In genomic region chr15:57897870-57898269, GRCh38 we compare ENCODE assay signal across 35 cellular contexts.
"Had no signal": no experiment of that assay in that cellular context is flagged by ENCODE, and none has a peak within 500 bp of the region (broad histone marks: within the 10 kb centered on the region; RNA-seq: fewer than 3 reads in every experiment).

No MANE protein-coding gene starts in this region.

- H3K27me3 ChIP-seq: adrenal gland, ascending aorta, brain microvascular endothelial cell, breast epithelium had no signal

- H3K4me3 ChIP-seq: adrenal gland, ascending aorta, breast epithelium had no signal

- H3K27ac ChIP-seq: adrenal gland, ascending aorta, brain microvascular endothelial cell, breast epithelium, VCaP had no signal

- H3K9me3 Mint-ChIP-seq: activated B cell treated with CpG ODN at 0.5 μM for 24 hours; activated CD4-positive, alpha-beta T cell treated with anti-CD3 and anti-CD28 coated beads, Interleukin-2, amount 10 ng/mL, durations not matched to agents 24 days and 14 days; activated CD8-positive, alpha-beta T cell treated with anti-CD3 and anti-CD28 coated beads for 36 hours; activated naive CD4-positive, alpha-beta T cell treated with anti-CD3 and anti-CD28 coated beads, Interleukin-2, amount 10 ng/mL, durations not matched to agents 7 days and 5 days; activated naive CD4-positive, alpha-beta T cell treated with anti-CD3 and anti-CD28 coated beads, Interleukin-2, amount 50 U/mL, for 24 hours; activated naive CD8-positive, alpha-beta T cell treated with anti-CD3 and anti-CD28 coated beads, Interleukin-2, amount 50 U/mL, for 24 hours; activated T-cell treated with anti-CD3 and anti-CD28 coated beads, Interleukin-2, amount 50 U/mL, for 4 hours; activated T-cell treated with anti-CD3 and anti-CD28 coated beads, Interleukin-2, amount 50 U/mL, for 72 hours; activated T-helper 1 cell treated with anti-CD3 and anti-CD28 coated beads, Interleukin-12 subunit alpha, Interleukin-12 subunit beta, Interleukin-2, Interleukin-4 antibody, amounts not matched to agents 30 ng/mL and 10 ng/mL and 1 ng/mL, durations not matched to agents 14 hours and 24 hours and 36 hours; activated T-helper 17 cell treated with anti-CD3 and anti-CD28 coated beads, Interleukin-2, amount 50 U/mL, for 72 hours; T-helper 1 cell treated with Interleukin-12 subunit alpha and Interleukin-12 subunit beta and Interleukin-4 antibody, amounts not matched to agents 30 μg/mL and 1 μg/mL, for 36 hours; T-helper 2 cell treated with Interferon-gamma antibody and Interleukin-4, amounts not matched to agents 5 μg/mL and 100 μg/mL, for 36 hours had no signal

- H3K4me3 Mint-ChIP-seq: activated B cell treated with CpG ODN at 0.5 μM for 24 hours; activated CD4-positive, alpha-beta T cell treated with anti-CD3 and anti-CD28 coated beads, Interleukin-2, amount 10 ng/mL, durations not matched to agents 24 days and 14 days; activated CD8-positive, alpha-beta T cell treated with anti-CD3 and anti-CD28 coated beads for 36 hours; activated naive CD4-positive, alpha-beta T cell treated with anti-CD3 and anti-CD28 coated beads, Interleukin-2, amount 10 ng/mL, durations not matched to agents 7 days and 5 days; activated naive CD4-positive, alpha-beta T cell treated with anti-CD3 and anti-CD28 coated beads, Interleukin-2, amount 50 U/mL, for 24 hours; activated naive CD8-positive, alpha-beta T cell; activated naive CD8-positive, alpha-beta T cell treated with anti-CD3 and anti-CD28 coated beads, Interleukin-2, amount 10 ng/mL, durations not matched to agents 7 days and 5 days; activated naive CD8-positive, alpha-beta T cell treated with anti-CD3 and anti-CD28 coated beads, Interleukin-2, amount 50 U/mL, for 24 hours; activated T-cell treated with anti-CD3 and anti-CD28 coated beads, Interleukin-2, amount 50 U/mL, for 4 hours; activated T-cell treated with anti-CD3 and anti-CD28 coated beads, Interleukin-2, amount 50 U/mL, for 72 hours; activated T-helper 1 cell treated with anti-CD3 and anti-CD28 coated beads, Interleukin-12 subunit alpha, Interleukin-12 subunit beta, Interleukin-2, Interleukin-4 antibody, amounts not matched to agents 30 ng/mL and 10 ng/mL and 1 ng/mL, durations not matched to agents 14 hours and 24 hours and 36 hours; activated T-helper 17 cell treated with anti-CD3 and anti-CD28 coated beads, Interleukin-2, amount 50 U/mL, for 72 hours; T-helper 1 cell treated with Interleukin-12 subunit alpha and Interleukin-12 subunit beta and Interleukin-4 antibody, amounts not matched to agents 30 μg/mL and 1 μg/mL, for 36 hours; T-helper 2 cell treated with Interferon-gamma antibody and Interleukin-4, amounts not matched to agents 5 μg/mL and 100 μg/mL, for 36 hours had no signal

- H3K9me3 ChIP-seq: adrenal gland, ascending aorta, breast epithelium had no signal

- ATAC-seq: activated CD8-positive, alpha-beta T cell treated with anti-CD3 and anti-CD28 coated beads for 36 hours; activated naive CD8-positive, alpha-beta T cell treated with anti-CD3 and anti-CD28 coated beads, Interleukin-2, amount 50 U/mL, for 24 hours; activated T-cell treated with anti-CD3 and anti-CD28 coated beads, Interleukin-2, amount 50 U/mL, for 4 hours; activated T-cell treated with anti-CD3 and anti-CD28 coated beads, Interleukin-2, amount 50 U/mL, for 72 hours; activated T-helper 17 cell treated with anti-CD3 and anti-CD28 coated beads, Interleukin-2, amount 50 U/mL, for 72 hours had no signal

- H3K27me3 Mint-ChIP-seq: activated B cell treated with CpG ODN at 0.5 μM for 24 hours; activated CD8-positive, alpha-beta T cell treated with anti-CD3 and anti-CD28 coated beads for 36 hours; activated T-helper 17 cell treated with anti-CD3 and anti-CD28 coated beads, Interleukin-2, amount 50 U/mL, for 72 hours had no signal

- H3K4me1 Mint-ChIP-seq: activated B cell treated with CpG ODN at 0.5 μM for 24 hours; activated CD4-positive, alpha-beta T cell treated with anti-CD3 and anti-CD28 coated beads, Interleukin-2, amount 10 ng/mL, durations not matched to agents 24 days and 14 days; activated naive CD4-positive, alpha-beta T cell treated with anti-CD3 and anti-CD28 coated beads, Interleukin-2, amount 10 ng/mL, durations not matched to agents 7 days and 5 days; activated naive CD4-positive, alpha-beta T cell treated with anti-CD3 and anti-CD28 coated beads, Interleukin-2, amount 50 U/mL, for 24 hours; activated naive CD8-positive, alpha-beta T cell treated with anti-CD3 and anti-CD28 coated beads, Interleukin-2, amount 10 ng/mL, durations not matched to agents 7 days and 5 days; activated naive CD8-positive, alpha-beta T cell treated with anti-CD3 and anti-CD28 coated beads, Interleukin-2, amount 50 U/mL, for 24 hours; activated T-helper 17 cell treated with anti-CD3 and anti-CD28 coated beads, Interleukin-2, amount 50 U/mL, for 72 hours had no signal

- DNase-seq: activated B cell treated with CpG ODN at 0.5 μM for 24 hours; activated CD4-positive, alpha-beta T cell treated with anti-CD3 and anti-CD28 coated beads for 4 hours; activated CD4-positive, alpha-beta T cell treated with anti-CD3 and anti-CD28 coated beads, Interleukin-2, amount 10 ng/mL, durations not matched to agents 24 days and 14 days; activated CD4-positive, alpha-beta T cell treated with anti-CD3 and anti-CD28 coated beads, Interleukin-2, amount 50 U/mL, for 1 hour; activated CD4-positive, alpha-beta T cell treated with anti-CD3 and anti-CD28 coated beads, Interleukin-2, amount 50 U/mL, for 4 hours; activated CD4-positive, CD25-positive, alpha-beta regulatory T cell treated with anti-CD3 and anti-CD28 coated beads, Interleukin-2, amount 50 U/mL, for 72 hours; activated CD8-positive, alpha-beta memory T cell treated with anti-CD3 and anti-CD28 coated beads, Interleukin-2, amount 50 U/mL, for 4 hours; activated CD8-positive, alpha-beta T cell treated with anti-CD3 and anti-CD28 coated beads for 36 hours; activated effector memory CD4-positive, alpha-beta T cell treated with anti-CD3 and anti-CD28 coated beads, Interleukin-2, amount 50 U/mL, for 16 hours; activated naive CD4-positive, alpha-beta T cell treated with anti-CD3 and anti-CD28 coated beads, Interleukin-2, amount 10 ng/mL, durations not matched to agents 7 days and 5 days; activated naive CD4-positive, alpha-beta T cell treated with Interleukin-2 at 50 U/mL for 16 hours; activated naive CD8-positive, alpha-beta T cell treated with anti-CD3 and anti-CD28 coated beads, Interleukin-2, amount 10 ng/mL, durations not matched to agents 7 days and 5 days; activated naive CD8-positive, alpha-beta T cell treated with anti-CD3 and anti-CD28 coated beads, Interleukin-2, amount 50 U/mL, for 24 hours; activated T-cell treated with anti-CD3 and anti-CD28 coated beads for 4 hours; activated T-cell treated with anti-CD3 and anti-CD28 coated beads, Interleukin-2, amount 50 U/mL, for 1 hour; activated T-cell treated with anti-CD3 and anti-CD28 coated beads, Interleukin-2, amount 50 U/mL, for 4 hours; activated T-cell treated with anti-CD3 and anti-CD28 coated beads, Interleukin-2, amount 50 U/mL, for 72 hours; adrenal gland; amygdala; anterior cingulate cortex; brain microvascular endothelial cell; central memory CD4-positive, alpha-beta T cell; SW 1271; T-helper 1 cell; T-helper 2 cell; T-helper 9 cell had no signal

- H3K4me1 ChIP-seq: adrenal gland, ascending aorta, breast epithelium had no signal

- H3K27ac Mint-ChIP-seq: activated B cell treated with CpG ODN at 0.5 μM for 24 hours; activated CD4-positive, alpha-beta T cell treated with anti-CD3 and anti-CD28 coated beads, Interleukin-2, amount 10 ng/mL, durations not matched to agents 24 days and 14 days; activated CD8-positive, alpha-beta T cell treated with anti-CD3 and anti-CD28 coated beads for 36 hours; activated naive CD4-positive, alpha-beta T cell treated with anti-CD3 and anti-CD28 coated beads, Interleukin-2, amount 10 ng/mL, durations not matched to agents 7 days and 5 days; activated naive CD4-positive, alpha-beta T cell treated with anti-CD3 and anti-CD28 coated beads, Interleukin-2, amount 50 U/mL, for 24 hours; activated naive CD8-positive, alpha-beta T cell; activated naive CD8-positive, alpha-beta T cell treated with anti-CD3 and anti-CD28 coated beads, Interleukin-2, amount 10 ng/mL, durations not matched to agents 7 days and 5 days; activated naive CD8-positive, alpha-beta T cell treated with anti-CD3 and anti-CD28 coated beads, Interleukin-2, amount 50 U/mL, for 24 hours; activated T-cell treated with anti-CD3 and anti-CD28 coated beads, Interleukin-2, amount 50 U/mL, for 72 hours; activated T-helper 1 cell treated with anti-CD3 and anti-CD28 coated beads, Interleukin-12 subunit alpha, Interleukin-12 subunit beta, Interleukin-2, Interleukin-4 antibody, amounts not matched to agents 30 ng/mL and 10 ng/mL and 1 ng/mL, durations not matched to agents 14 hours and 24 hours and 36 hours; activated T-helper 17 cell treated with anti-CD3 and anti-CD28 coated beads, Interleukin-2, amount 50 U/mL, for 72 hours; T-helper 1 cell treated with Interleukin-12 subunit alpha and Interleukin-12 subunit beta and Interleukin-4 antibody, amounts not matched to agents 30 μg/mL and 1 μg/mL, for 36 hours; T-helper 2 cell treated with Interferon-gamma antibody and Interleukin-4, amounts not matched to agents 5 μg/mL and 100 μg/mL, for 36 hours had no signal

- H3K36me3 ChIP-seq: adrenal gland, ascending aorta, brain microvascular endothelial cell, breast epithelium had no signal

- H3K36me3 Mint-ChIP-seq: activated naive CD4-positive, alpha-beta T cell treated with anti-CD3 and anti-CD28 coated beads, Interleukin-2, amount 10 ng/mL, durations not matched to agents 7 days and 5 days; activated naive CD4-positive, alpha-beta T cell treated with anti-CD3 and anti-CD28 coated beads, Interleukin-2, amount 50 U/mL, for 24 hours; activated naive CD8-positive, alpha-beta T cell; activated naive CD8-positive, alpha-beta T cell treated with anti-CD3 and anti-CD28 coated beads, Interleukin-2, amount 10 ng/mL, durations not matched to agents 7 days and 5 days had no signal
